9 cellular contexts compared by ENCODE assay signal in the genomic region with DNA sequence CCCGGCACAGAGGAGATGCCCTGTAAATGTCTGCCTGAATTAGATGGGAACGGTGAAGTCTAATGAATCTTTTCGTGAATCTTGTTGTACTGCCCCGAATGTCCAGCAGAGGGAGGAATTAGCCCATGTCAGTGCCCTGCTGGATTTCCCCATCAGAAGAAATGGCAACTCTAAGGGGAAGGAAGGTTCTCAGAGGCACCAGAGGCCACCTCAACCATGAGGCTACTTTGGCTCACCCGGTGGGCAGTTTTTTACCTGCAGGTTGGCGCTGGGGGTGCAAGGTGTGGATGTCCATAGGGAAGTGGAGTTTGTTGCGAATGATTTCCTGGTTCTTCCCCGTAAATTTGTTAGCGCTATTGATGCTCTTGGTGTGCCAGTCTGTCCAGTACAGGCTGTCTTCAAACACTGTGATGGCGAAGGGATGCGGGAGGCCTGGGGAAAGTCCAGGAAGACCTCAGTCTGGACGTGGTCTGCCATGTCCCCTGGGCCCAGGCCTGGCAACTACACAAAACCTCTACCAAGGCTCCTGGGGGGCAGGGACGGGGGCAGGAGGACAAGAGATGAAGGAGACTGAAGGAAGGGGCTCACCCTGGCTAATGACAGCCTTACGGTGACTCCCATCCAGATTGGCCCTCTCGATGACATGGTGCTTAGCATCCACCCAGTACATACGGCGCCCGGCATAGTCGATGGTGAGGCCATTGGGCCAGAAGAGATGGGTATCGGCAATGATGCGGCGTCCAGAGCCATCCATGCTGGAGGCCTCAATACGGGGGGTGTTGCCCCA. TPM values are rescaled to one million over a fixed set of nuclear protein-coding genes. Genes with fewer than 3 reads are reported as not detected.
DNase-seq lines count a peak whose midpoint lies in the region; ATAC-seq and TF ChIP-seq lines count a peak whose summit lies in the region.
"Had no signal": no experiment of that assay in that cellular context is flagged by ENCODE, and none has a peak within 500 bp of the region (broad histone marks: within the 10 kb centered on the region; RNA-seq: fewer than 3 reads in every experiment).

No MANE protein-coding gene starts in this region.

- ATAC-seq in CD8-positive, alpha-beta T cell, result peak; percentile 97
- no peak for ATAC-seq in HG02870 (IDR thresholded peaks at IDR 0.05; ENCODE audit: unreplicated experiment)

- peak; percentile 80 for TF ChIP-seq CTCF in CD8-positive, alpha-beta T cell (IDR thresholded peaks at IDR 0.05)
- peak; percentile 77 for TF ChIP-seq CTCF in WERI-Rb-1 (IDR thresholded peaks at IDR 0.05; ENCODE audit: low read depth, low read length)
- TF ChIP-seq CTCF in mammary epithelial cell (conservative IDR thresholded peaks at IDR 0.05 in 1 of 2, IDR thresholded peaks at IDR 0.05 in 1 of 2; ENCODE audit: extremely low read depth in 1 of 2, insufficient read depth in 1 of 2, low read depth in 1 of 2, low read length in 2 of 2), result peak; percentile 89
- TF ChIP-seq CTCF in kidney epithelial cell (IDR thresholded peaks at IDR 0.05; ENCODE audit: insufficient read depth, low read length, poor library complexity, severe bottlenecking), result peak; percentile 79

- no peaks in the 10 kb centered on the region for H3K4me1 ChIP-seq in CD8-positive, alpha-beta T cell (ENCODE audit: insufficient read depth, low read length)
- no peaks in the 10 kb centered on the region for H3K4me1 ChIP-seq in HAP-1
- no peaks in the 10 kb centered on the region for H3K4me1 ChIP-seq in mammary epithelial cell (ENCODE audit: insufficient read depth, low read length)

- H3K4me3 ChIP-seq in CD8-positive, alpha-beta T cell (ENCODE audit: low read depth, low read length), result no peak overlapping the region
- H3K4me3 ChIP-seq in HAP-1 (no peak overlapping the region), WERI-Rb-1 (ENCODE audit: low read depth, low read length) (no peak overlapping the region), mammary epithelial cell (replicated peaks in 1 of 3; ENCODE audit: insufficient read depth in 1 of 3, low read depth in 2 of 3, low read length in 3 of 3) (no peak overlapping the region), kidney epithelial cell (ENCODE audit: low read depth, low read length) (no peak overlapping the region)

- H3K27me3 Mint-ChIP-seq in CD8-positive, alpha-beta T cell (ENCODE audit: low read depth), result no peaks in the 10 kb centered on the region

- peak; percentile 51 to 82 (median 68) for DNase-seq in CD8-positive, alpha-beta T cell
- DNase-seq in HAP-1 (ENCODE audit: low spot score in 2 of 2) (peak; percentile 54 to 85), NCI-H2171 treated with DMSO at 0.1 percent for 48 hours (lab: John Stamatoyannopoulos, UW) (peak; percentile 85), WERI-Rb-1 (peak; percentile 60), mammary epithelial cell (peak; percentile 55), kidney epithelial cell (ENCODE audit: low read depth) (no peak)
- DNase-seq in stimulated activated CD4-positive, alpha-beta T cell treated with anti-CD3 and anti-CD28 coated beads, Interleukin-2, amount 100 ng/mL, for 24 hours, result peak; percentile 75 to 85

- peak overlapping the region; percentile 60 for H3K27ac Mint-ChIP-seq in CD8-positive, alpha-beta T cell

- no peaks in the 10 kb centered on the region for H3K9me3 ChIP-seq in CD8-positive, alpha-beta T cell (ENCODE audit: low read length)
- H3K9me3 ChIP-seq in HAP-1 (no peaks in the 10 kb centered on the region), WERI-Rb-1 (ENCODE audit: severe bottlenecking) (no peaks in the 10 kb centered on the region), mammary epithelial cell (replicated peaks; ENCODE audit: insufficient read depth, low read length) (no peaks in the 10 kb centered on the region)

- peaks cover 3% of the 10 kb centered on the region for H3K4me1 Mint-ChIP-seq in CD8-positive, alpha-beta T cell (ENCODE audit: low read depth)
- H3K4me1 Mint-ChIP-seq: IgD-negative memory B cell had no signal

- H3K9me3 Mint-ChIP-seq in CD8-positive, alpha-beta T cell, result no peaks in the 10 kb centered on the region
- H3K9me3 Mint-ChIP-seq: IgD-negative memory B cell had no signal

- CTCF ChIA-PET in CD8-positive, alpha-beta T cell (lab: Charles Lee), result interaction anchor here (0.6 to 8.7 kb wide), 6 partner anchors 14 to 878 kb away, joined by 3 to 60 read pairs (median 5); no protein-coding TSS in a partner anchor
- CTCF ChIA-PET in mammary epithelial cell (lab: Charles Lee; ENCODE audit: low non-redundant PET), result no interaction called here

- H3K36me3 Mint-ChIP-seq in CD8-positive, alpha-beta T cell, result no peaks in the 10 kb centered on the region
- H3K36me3 Mint-ChIP-seq: IgD-negative memory B cell had no signal

- in situ Hi-C loops in HAP-1 (cut with MboI; ENCODE audit: low sequenced_read_pairs), result loop anchor here (5.0 kb wide), 1 partner anchor 272 kb away; no protein-coding TSS in a partner anchor
- in situ Hi-C loops in mammary epithelial cell (cut with MboI; ENCODE audit: low sequenced_read_pairs in 2 of 2), result loop anchor here (5.0 to 10.0 kb wide), 3 partner anchors 262 to 465 kb away; partner anchors contain the start of gene MYBPC3 (in 1 of the 2)

- dilution Hi-C loops in mammary epithelial cell (cut with HindIII; ENCODE audit: low sequenced_read_pairs), result no loop called here

- no peaks in the 10 kb centered on the region for H3K36me3 ChIP-seq in CD8-positive, alpha-beta T cell (ENCODE audit: insufficient read depth, low read length)
- H3K36me3 ChIP-seq in HAP-1 (replicated peaks) (peaks cover 49% of the 10 kb centered on the region), WERI-Rb-1 (peaks cover 43% of the 10 kb centered on the region), mammary epithelial cell (ENCODE audit: insufficient read depth, low read length) (no peaks in the 10 kb centered on the region), kidney epithelial cell (ENCODE audit: control insufficient read depth, insufficient read depth, low read length) (no peaks in the 10 kb centered on the region)

- no peaks in the 10 kb centered on the region for H3K79me2 ChIP-seq in mammary epithelial cell (ENCODE audit: insufficient read depth, low read length)

- no peak overlapping the region for H3K4me2 ChIP-seq in mammary epithelial cell (ENCODE audit: insufficient read depth, low read depth, low read length)

- POLR2A ChIA-PET in CD8-positive, alpha-beta T cell (lab: Charles Lee), result interaction anchor here (0.7 kb wide), 1 partner anchor 264 kb away, joined by 3 read pairs; no protein-coding TSS in a partner anchor

- no peaks in the 10 kb centered on the region for H3K27me3 ChIP-seq in CD8-positive, alpha-beta T cell (ENCODE audit: insufficient read depth, low read length)
- no peaks in the 10 kb centered on the region for H3K27me3 ChIP-seq in HAP-1 (ENCODE audit: low read depth)
- H3K27me3 ChIP-seq in WERI-Rb-1 (ENCODE audit: insufficient read depth, low read depth, severe bottlenecking), result no peaks in the 10 kb centered on the region
- no peaks in the 10 kb centered on the region for H3K27me3 ChIP-seq in mammary epithelial cell (ENCODE audit: insufficient read depth, low read length)
- no peaks in the 10 kb centered on the region for H3K27me3 ChIP-seq in kidney epithelial cell (ENCODE audit: control insufficient read depth, insufficient read depth, low read length)

- WGBS in mammary epithelial cell (ENCODE audit: low coverage, missing lambda C conversion rate), result 62% methylated on average over 12 of the region's 23 CpGs

- H3K4me3 Mint-ChIP-seq in CD8-positive, alpha-beta T cell, result no peak overlapping the region
- H3K4me3 Mint-ChIP-seq: IgD-negative memory B cell had no signal

- no TSS peak for BruUV-seq in mammary epithelial cell (replicated peaks; lab: Mats Ljungman, UMichigan)

- H3K9ac ChIP-seq in mammary epithelial cell (ENCODE audit: insufficient read depth, low read length), result no peak overlapping the region

- intact Hi-C loops in CD8-positive, alpha-beta T cell (cut with DNase I, micrococcal nuclease), result loop anchor here (1.0 to 5.0 kb wide), 6 partner anchors 263 to 962 kb away; no protein-coding TSS in a partner anchor
- intact Hi-C loops in mammary epithelial cell (cut with micrococcal nuclease), result loop anchor here (1.0 to 10.0 kb wide), 6 partner anchors 27 to 962 kb away; no protein-coding TSS in a partner anchor

- no peak overlapping the region for H2AFZ ChIP-seq in mammary epithelial cell (ENCODE audit: low read depth, low read length)

- H3K27ac ChIP-seq in CD8-positive, alpha-beta T cell (ENCODE audit: low read depth, low read length), result no peak overlapping the region
- H3K27ac ChIP-seq in WERI-Rb-1 (no peak overlapping the region), mammary epithelial cell (ENCODE audit: insufficient read depth, low read depth, low read length) (no peak overlapping the region)

- no peaks in the 10 kb centered on the region for H4K20me1 ChIP-seq in mammary epithelial cell (ENCODE audit: insufficient read depth, low read length)

RNA-seq across cellular contexts. Expression of gene LRP4, which starts 28.5 kb away (rescaled TPM):
- total RNA-seq in CD8-positive, alpha-beta T cell, result not detected
- total RNA-seq in mammary epithelial cell (1 to 10 TPM; 2.7 to 5.7 TPM), kidney epithelial cell (6.1 and 9.9 TPM in 2 replicates)
- polyA plus RNA-seq in mammary epithelial cell, result 3.8 TPM
- 7.0 TPM for polyA minus RNA-seq in mammary epithelial cell
- polyA plus RNA-seq: IgD-negative memory B cell had no signal

RNA-seq across cellular contexts. Expression of gene CKAP5, which starts 43.8 kb away (rescaled TPM):
- 10 to 100 TPM; 18.8 to 22.1 TPM for total RNA-seq in CD8-positive, alpha-beta T cell
- total RNA-seq in mammary epithelial cell, result 100 to 1,000 TPM in 1 of 2 donors, 10 to 100 TPM in 1; 60.3 to 128 TPM
- 60.0 TPM for polyA plus RNA-seq in mammary epithelial cell
- 110 TPM for polyA minus RNA-seq in mammary epithelial cell
- total RNA-seq in kidney epithelial cell, result 44.6 and 49.0 TPM in 2 replicates

RNA-seq across cellular contexts. Expression of gene CSTPP1, which starts 46.7 kb away (rescaled TPM):
- 1 to 10 TPM; 4.1 to 4.6 TPM for total RNA-seq in CD8-positive, alpha-beta T cell
- 10 to 100 TPM; 25.7 to 35.0 TPM for total RNA-seq in mammary epithelial cell
- 31.6 TPM for polyA plus RNA-seq in mammary epithelial cell
- polyA minus RNA-seq in mammary epithelial cell, result 25.9 TPM
- 31.5 and 45.6 TPM in 2 replicates for total RNA-seq in kidney epithelial cell
